Comparison of ENCODE assay signal across 17 cellular contexts in the genomic region with DNA sequence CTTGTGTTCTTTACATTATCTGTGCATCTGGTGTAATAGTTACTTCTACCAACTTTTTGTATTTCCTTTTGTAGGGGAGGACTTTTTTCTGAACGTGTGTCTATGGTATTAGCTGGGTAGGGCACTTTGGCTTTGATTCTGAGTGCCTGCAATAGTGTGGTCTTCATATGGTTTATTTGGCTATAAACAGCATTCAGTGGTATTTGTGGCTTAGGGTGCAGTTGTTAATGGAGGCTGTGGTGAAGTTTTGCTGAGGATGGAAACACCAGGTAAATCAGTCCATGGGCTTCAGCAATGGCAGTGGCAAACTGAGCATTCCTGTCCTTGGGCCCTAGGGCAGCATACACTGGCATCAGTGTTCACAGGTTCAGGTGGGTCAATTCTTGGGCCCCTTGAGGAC.
A peak's percentile ranks its signal among the peaks of the same experiment; 100 is the strongest.
DNase-seq lines count a peak whose midpoint lies in the region; ATAC-seq lines count a peak whose summit lies in the region.
"Had no signal": no experiment of that assay in that cellular context is flagged by ENCODE, and none has a peak within 500 bp of the region (broad histone marks: within the 10 kb centered on the region; RNA-seq: fewer than 3 reads in every experiment).

No MANE protein-coding gene starts in this region.

- intact Hi-C loops in activated T-helper 2 cell treated with anti-CD3 and anti-CD28 coated beads, Interferon-gamma antibody, Interleukin-2, Interleukin-4, amounts not matched to agents 10 μg/mL and 5 μg/mL and 100 μg/mL, durations not matched to agents 14 hours and 24 hours and 36 hours (cut with micrococcal nuclease): no loop called here

- ATAC-seq in activated naive CD8-positive, alpha-beta T cell treated with anti-CD3 and anti-CD28 coated beads, Interleukin-2, amount 50 U/mL, for 24 hours: no peak
- no peak for ATAC-seq in stimulated activated naive B cell treated with anti-CD40 and anti-IgM and Interleukin-4, amounts not matched to agents 10 μg/mL and 1 μg/mL and 100 μg/mL, for 72 hours (replicated peaks)
- ATAC-seq in HG02623 (IDR thresholded peaks at IDR 0.05; ENCODE audit: unreplicated experiment): no peak
- ATAC-seq: PC-3 had no signal

- H3K27ac Mint-ChIP-seq in activated naive CD8-positive, alpha-beta T cell treated with anti-CD3 and anti-CD28 coated beads, Interleukin-2, amount 50 U/mL, for 24 hours: peak overlapping the region; percentile 95
- H3K27ac Mint-ChIP-seq in activated naive CD8-positive, alpha-beta T cell treated with anti-CD3 and anti-CD28 coated beads for 36 hours: no peak overlapping the region
- H3K27ac Mint-ChIP-seq in activated T-helper 2 cell treated with anti-CD3 and anti-CD28 coated beads, Interferon-gamma antibody, Interleukin-2, Interleukin-4, amounts not matched to agents 10 μg/mL and 5 μg/mL and 100 μg/mL, durations not matched to agents 14 hours and 24 hours and 36 hours: peak overlapping the region; percentile 100
- peak overlapping the region; percentile 1 for H3K27ac Mint-ChIP-seq in stimulated activated naive B cell treated with anti-CD40 and anti-IgM and Interleukin-4, amounts not matched to agents 10 μg/mL and 1 μg/mL and 100 μg/mL, for 72 hours

- peaks cover 3% of the 10 kb centered on the region for H3K9me3 Mint-ChIP-seq in activated naive CD8-positive, alpha-beta T cell treated with anti-CD3 and anti-CD28 coated beads, Interleukin-2, amount 50 U/mL, for 24 hours
- peaks cover 14% of the 10 kb centered on the region for H3K9me3 Mint-ChIP-seq in activated naive CD8-positive, alpha-beta T cell treated with anti-CD3 and anti-CD28 coated beads for 36 hours
- H3K9me3 Mint-ChIP-seq in activated T-helper 2 cell treated with anti-CD3 and anti-CD28 coated beads, Interferon-gamma antibody, Interleukin-2, Interleukin-4, amounts not matched to agents 10 μg/mL and 5 μg/mL and 100 μg/mL, durations not matched to agents 14 hours and 24 hours and 36 hours: peaks cover 43% of the 10 kb centered on the region
- H3K9me3 Mint-ChIP-seq in stimulated activated naive B cell treated with anti-CD40 and anti-IgM and Interleukin-4, amounts not matched to agents 10 μg/mL and 1 μg/mL and 100 μg/mL, for 72 hours: peaks cover 4 to 11% of the 10 kb centered on the region in 2 donors

- H3K27me3 Mint-ChIP-seq in activated naive CD8-positive, alpha-beta T cell treated with anti-CD3 and anti-CD28 coated beads, Interleukin-2, amount 50 U/mL, for 24 hours: peaks cover 18% of the 10 kb centered on the region
- peaks cover 48% of the 10 kb centered on the region for H3K27me3 Mint-ChIP-seq in activated naive CD8-positive, alpha-beta T cell treated with anti-CD3 and anti-CD28 coated beads for 36 hours
- no peaks in the 10 kb centered on the region for H3K27me3 Mint-ChIP-seq in activated T-helper 2 cell treated with anti-CD3 and anti-CD28 coated beads, Interferon-gamma antibody, Interleukin-2, Interleukin-4, amounts not matched to agents 10 μg/mL and 5 μg/mL and 100 μg/mL, durations not matched to agents 14 hours and 24 hours and 36 hours (ENCODE audit: low read depth)
- H3K27me3 Mint-ChIP-seq in stimulated activated naive B cell treated with anti-CD40 and anti-IgM and Interleukin-4, amounts not matched to agents 10 μg/mL and 1 μg/mL and 100 μg/mL, for 72 hours: peaks cover 3 to 9% of the 10 kb centered on the region in 2 donors

- peaks cover 2% of the 10 kb centered on the region for H3K36me3 Mint-ChIP-seq in activated naive CD8-positive, alpha-beta T cell treated with anti-CD3 and anti-CD28 coated beads, Interleukin-2, amount 50 U/mL, for 24 hours (ENCODE audit: low read depth)
- peaks cover 9% of the 10 kb centered on the region for H3K36me3 Mint-ChIP-seq in activated naive CD8-positive, alpha-beta T cell treated with anti-CD3 and anti-CD28 coated beads for 36 hours
- H3K36me3 Mint-ChIP-seq in activated T-helper 2 cell treated with anti-CD3 and anti-CD28 coated beads, Interferon-gamma antibody, Interleukin-2, Interleukin-4, amounts not matched to agents 10 μg/mL and 5 μg/mL and 100 μg/mL, durations not matched to agents 14 hours and 24 hours and 36 hours (ENCODE audit: low read depth): peaks cover 26% of the 10 kb centered on the region
- H3K36me3 Mint-ChIP-seq in stimulated activated naive B cell treated with anti-CD40 and anti-IgM and Interleukin-4, amounts not matched to agents 10 μg/mL and 1 μg/mL and 100 μg/mL, for 72 hours: peaks cover 0 to 14% of the 10 kb centered on the region in 2 donors

- no peak for DNase-seq in activated naive CD8-positive, alpha-beta T cell treated with anti-CD3 and anti-CD28 coated beads, Interleukin-2, amount 50 U/mL, for 24 hours
- no peak for DNase-seq in activated naive CD8-positive, alpha-beta T cell treated with anti-CD3 and anti-CD28 coated beads for 36 hours
- peak; percentile 10 for DNase-seq in MV-4-11 (lab: John Stamatoyannopoulos, UW)
- no peak for DNase-seq in activated T-helper 2 cell treated with anti-CD3 and anti-CD28 coated beads, Interferon-gamma antibody, Interleukin-2, Interleukin-4, amounts not matched to agents 10 μg/mL and 5 μg/mL and 100 μg/mL, durations not matched to agents 14 hours and 24 hours and 36 hours (ENCODE audit: low spot score)
- DNase-seq in stimulated activated naive B cell treated with anti-CD40 and anti-IgM and Interleukin-4, amounts not matched to agents 10 μg/mL and 1 μg/mL and 100 μg/mL, for 72 hours: no peak
- DNase-seq in substantia nigra (lab: John Stamatoyannopoulos, UW): no peak
- DNase-seq: EL, GM23248, HCEC 1CT, Karpas-422, NCI-H1930, NCI-H446, NCI-H69, PC-3 had no signal

- peaks cover 54% of the 10 kb centered on the region for H3K4me1 Mint-ChIP-seq in activated naive CD8-positive, alpha-beta T cell treated with anti-CD3 and anti-CD28 coated beads, Interleukin-2, amount 50 U/mL, for 24 hours
- H3K4me1 Mint-ChIP-seq in activated naive CD8-positive, alpha-beta T cell treated with anti-CD3 and anti-CD28 coated beads for 36 hours: peaks cover 35% of the 10 kb centered on the region
- H3K4me1 Mint-ChIP-seq in activated T-helper 2 cell treated with anti-CD3 and anti-CD28 coated beads, Interferon-gamma antibody, Interleukin-2, Interleukin-4, amounts not matched to agents 10 μg/mL and 5 μg/mL and 100 μg/mL, durations not matched to agents 14 hours and 24 hours and 36 hours (ENCODE audit: low read depth): peaks cover 64% of the 10 kb centered on the region
- H3K4me1 Mint-ChIP-seq in stimulated activated naive B cell treated with anti-CD40 and anti-IgM and Interleukin-4, amounts not matched to agents 10 μg/mL and 1 μg/mL and 100 μg/mL, for 72 hours: peaks cover 37 to 70% of the 10 kb centered on the region in 2 donors

- H3K4me3 Mint-ChIP-seq in activated naive CD8-positive, alpha-beta T cell treated with anti-CD3 and anti-CD28 coated beads, Interleukin-2, amount 50 U/mL, for 24 hours: no peak overlapping the region
- no peak overlapping the region for H3K4me3 Mint-ChIP-seq in activated naive CD8-positive, alpha-beta T cell treated with anti-CD3 and anti-CD28 coated beads for 36 hours
- H3K4me3 Mint-ChIP-seq in activated T-helper 2 cell treated with anti-CD3 and anti-CD28 coated beads, Interferon-gamma antibody, Interleukin-2, Interleukin-4, amounts not matched to agents 10 μg/mL and 5 μg/mL and 100 μg/mL, durations not matched to agents 14 hours and 24 hours and 36 hours (ENCODE audit: low read depth): peak overlapping the region; percentile 9
- no peak overlapping the region for H3K4me3 Mint-ChIP-seq in stimulated activated naive B cell treated with anti-CD40 and anti-IgM and Interleukin-4, amounts not matched to agents 10 μg/mL and 1 μg/mL and 100 μg/mL, for 72 hours

- H3K27ac ChIP-seq in substantia nigra (ENCODE audit: low read depth, low read length, poor library complexity, severe bottlenecking): no peak overlapping the region
- H3K27ac ChIP-seq: C4-2B, GM23248, RWPE1 had no signal
